Comparison of ENCODE assay signal across 12 cellular contexts in the genomic region with DNA sequence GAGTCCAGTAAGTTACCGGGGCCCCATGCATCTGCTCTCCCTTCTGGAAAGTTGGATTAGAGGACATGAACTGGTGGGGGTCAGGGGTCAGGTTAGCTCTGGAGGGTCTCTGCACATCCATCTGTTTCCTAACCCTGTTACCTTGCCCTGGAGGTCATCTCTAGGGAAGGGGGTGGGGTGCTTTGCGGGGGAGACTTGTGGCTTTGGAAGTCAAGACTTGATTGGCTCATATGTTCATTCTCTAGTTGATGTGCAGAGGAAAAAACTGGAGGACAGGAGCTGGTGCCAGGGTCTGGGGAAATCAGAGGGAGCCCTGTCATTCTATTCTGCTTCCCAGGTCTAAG. TPM values are rescaled to one million over a fixed set of nuclear protein-coding genes. Genes with fewer than 3 reads are reported as not detected.
A peak's percentile ranks its signal among the peaks of the same experiment; 100 is the strongest.
DNase-seq lines count a peak whose midpoint lies in the region; ATAC-seq and TF ChIP-seq lines count a peak whose summit lies in the region.
"Had no signal": no experiment of that assay in that cellular context is flagged by ENCODE, and none has a peak within 500 bp of the region (broad histone marks: within the 10 kb centered on the region; RNA-seq: fewer than 3 reads in every experiment).

No MANE protein-coding gene starts in this region.

- H3K9me3 ChIP-seq in lung (ENCODE audit: control insufficient read depth in 2 of 2, insufficient read depth in 1 of 2, low read length in 1 of 2), result no peaks in the 10 kb centered on the region
- H3K9me3 ChIP-seq: adrenal gland had no signal

- WGBS in lung, 2 donors, result 39 to 50% methylated on average over 2 of the region's 2 CpGs

- no peak for TF ChIP-seq CTCF in activated B cell treated with CpG ODN at 0.5 μM for 24 hours (IDR thresholded peaks at IDR 0.05)
- no peak for TF ChIP-seq CTCF in lung (IDR thresholded peaks at IDR 0.05; ENCODE audit: control extremely low read depth, extremely low read depth)

- POLR2A ChIA-PET in activated B cell treated with CpG ODN at 0.5 μM for 24 hours (lab: Charles Lee), result no interaction called here

- H3K4me3 ChIP-seq in lung, result peak overlapping the region; percentile 85
- H3K4me3 ChIP-seq: GM12878 had no signal

- no peak for ATAC-seq in activated B cell treated with CpG ODN at 0.5 μM for 24 hours (ENCODE audit: low read depth)
- no peak for ATAC-seq in lung (ENCODE audit: insufficient read depth, low FRiP score)
- ATAC-seq in stimulated activated naive CD8-positive, alpha-beta T cell treated with anti-CD3 and anti-CD28 coated beads, Interleukin-15, amount 100 ng/mL, for 72 hours, result no peak
- ATAC-seq: GM12878 had no signal

- H3K27me3 ChIP-seq in lung (ENCODE audit: control insufficient read depth, insufficient read depth), result no peaks in the 10 kb centered on the region
- H3K27me3 ChIP-seq: adrenal gland had no signal

- H3K4me3 Mint-ChIP-seq in activated T-cell treated with anti-CD3 and anti-CD28 coated beads, Interleukin-2, amount 50 U/mL, for 24 hours, result peak overlapping the region; percentile 63
- H3K4me3 Mint-ChIP-seq in activated B cell treated with CpG ODN at 0.5 μM for 24 hours, result peak overlapping the region; percentile 59
- H3K4me3 Mint-ChIP-seq in stimulated activated naive CD8-positive, alpha-beta T cell treated with anti-CD3 and anti-CD28 coated beads, Interleukin-15, amount 100 ng/mL, for 72 hours, result peak overlapping the region; percentile 48 to 55

- no peaks in the 10 kb centered on the region for H3K36me3 Mint-ChIP-seq in activated T-cell treated with anti-CD3 and anti-CD28 coated beads, Interleukin-2, amount 50 U/mL, for 24 hours (ENCODE audit: low read depth)
- no peaks in the 10 kb centered on the region for H3K36me3 Mint-ChIP-seq in activated B cell treated with CpG ODN at 0.5 μM for 24 hours (ENCODE audit: low read depth)

- DNase-seq in activated T-cell treated with anti-CD3 and anti-CD28 coated beads, Interleukin-2, amount 50 U/mL, for 24 hours, result no peak
- DNase-seq in activated T-cell treated with anti-CD3 and anti-CD28 coated beads for 4 hours (no peak), activated B cell treated with CpG ODN at 0.5 μM for 24 hours (no peak), lung (ENCODE audit: low spot score) (no peak), AG08396 (ENCODE audit: low spot score) (no peak), SHP77 treated with DMSO at 0.1 percent for 48 hours (lab: John Stamatoyannopoulos, UW) (no peak), nucleus accumbens (lab: John Stamatoyannopoulos, UW) (no peak)
- DNase-seq in stimulated activated naive CD8-positive, alpha-beta T cell treated with anti-CD3 and anti-CD28 coated beads, Interleukin-15, amount 100 ng/mL, for 72 hours, result no peak
- DNase-seq: MV-4-11 had no signal

- intact Hi-C loops in activated B cell treated with CpG ODN at 0.5 μM for 24 hours (cut with micrococcal nuclease), result no loop called here

- H3K4me1 ChIP-seq in lung (ENCODE audit: control insufficient read depth in 2 of 2, insufficient read depth in 2 of 2, low read length in 2 of 2), result peaks cover 0 to 14% of the 10 kb centered on the region in 2 donors

- no peaks in the 10 kb centered on the region for H3K36me3 ChIP-seq in lung (ENCODE audit: control insufficient read depth in 2 of 2, insufficient read depth in 2 of 2, low read length in 2 of 2)
- H3K36me3 ChIP-seq: adrenal gland had no signal

- no peak overlapping the region for H3K27ac Mint-ChIP-seq in activated T-cell treated with anti-CD3 and anti-CD28 coated beads, Interleukin-2, amount 50 U/mL, for 24 hours
- no peak overlapping the region for H3K27ac Mint-ChIP-seq in activated B cell treated with CpG ODN at 0.5 μM for 24 hours
- H3K27ac Mint-ChIP-seq in stimulated activated naive CD8-positive, alpha-beta T cell treated with anti-CD3 and anti-CD28 coated beads, Interleukin-15, amount 100 ng/mL, for 72 hours, result no peak overlapping the region

- no peaks in the 10 kb centered on the region for H3K9me3 Mint-ChIP-seq in activated T-cell treated with anti-CD3 and anti-CD28 coated beads, Interleukin-2, amount 50 U/mL, for 24 hours
- H3K9me3 Mint-ChIP-seq in activated B cell treated with CpG ODN at 0.5 μM for 24 hours, result peaks cover 4% of the 10 kb centered on the region
- no peaks in the 10 kb centered on the region for H3K9me3 Mint-ChIP-seq in stimulated activated naive CD8-positive, alpha-beta T cell treated with anti-CD3 and anti-CD28 coated beads, Interleukin-15, amount 100 ng/mL, for 72 hours

- no peak overlapping the region for H3K27ac ChIP-seq in lung (ENCODE audit: low read depth in 1 of 2, low read length in 1 of 2)
- H3K27ac ChIP-seq: C4-2B had no signal

- peaks cover 17% of the 10 kb centered on the region for H3K4me1 Mint-ChIP-seq in activated T-cell treated with anti-CD3 and anti-CD28 coated beads, Interleukin-2, amount 50 U/mL, for 24 hours (ENCODE audit: low read depth)
- peaks cover 19% of the 10 kb centered on the region for H3K4me1 Mint-ChIP-seq in activated B cell treated with CpG ODN at 0.5 μM for 24 hours
- peaks cover 13% of the 10 kb centered on the region for H3K4me1 Mint-ChIP-seq in stimulated activated naive CD8-positive, alpha-beta T cell treated with anti-CD3 and anti-CD28 coated beads, Interleukin-15, amount 100 ng/mL, for 72 hours

- CTCF ChIA-PET in activated B cell treated with CpG ODN at 0.5 μM for 24 hours (lab: Charles Lee), result no interaction called here

- H3K27me3 Mint-ChIP-seq in activated T-cell treated with anti-CD3 and anti-CD28 coated beads, Interleukin-2, amount 50 U/mL, for 24 hours, result peaks cover 31% of the 10 kb centered on the region
- peaks cover 38% of the 10 kb centered on the region for H3K27me3 Mint-ChIP-seq in activated B cell treated with CpG ODN at 0.5 μM for 24 hours
- peaks cover 59% of the 10 kb centered on the region for H3K27me3 Mint-ChIP-seq in stimulated activated naive CD8-positive, alpha-beta T cell treated with anti-CD3 and anti-CD28 coated beads, Interleukin-15, amount 100 ng/mL, for 72 hours

RNA-seq across cellular contexts. Expression of gene KALRN, which starts 1.6 kb away (rescaled TPM):
- total RNA-seq in activated B cell treated with CpG ODN at 0.5 μM for 24 hours (0.69 TPM in 1 of 2 replicates, not detected in the other), lung (10 to 100 TPM; 29.9 to 44.9 TPM)
- 1 to 10 TPM; 5.2 to 5.9 TPM for polyA plus RNA-seq in lung

RNA-seq across cellular contexts. Expression of gene ROPN1, which starts 42.9 kb away (rescaled TPM):
- not detected in 2 replicates for total RNA-seq in activated B cell treated with CpG ODN at 0.5 μM for 24 hours
- total RNA-seq in lung, result not detected
- not detected for polyA plus RNA-seq in lung
- total RNA-seq: adrenal gland, GM12878 had no signal
- polyA plus RNA-seq: adrenal gland, GM12878 had no signal

Comparison
In these comparisons a context has a peak if more than half of its experiments do, and no peak if none do; other contexts are left out.
1. RNA of gene KALRN, which starts 1.6 kb away (total RNA-seq): 29.9 to 44.9 TPM in lung; 0.69 TPM in activated B cell treated with CpG ODN at 0.5 μM for 24 hours; every median in the first group is over 10 times any median in the second.
2. Peak in every context shown above with its lines, with median percentiles within 50 percentile points of each other: H3K4me3 Mint-ChIP-seq.